In genomic region chr3:156542101-156543042, GRCh38 we compare ENCODE assay signal across 14 cellular contexts. TPM values are rescaled to one million over a fixed set of nuclear protein-coding genes. Genes with fewer than 3 reads are reported as not detected.
DNase-seq lines count a peak whose midpoint lies in the region; ATAC-seq, FAIRE-seq and TF ChIP-seq lines count a peak whose summit lies in the region.
"Had no signal": no experiment of that assay in that cellular context is flagged by ENCODE, and none has a peak within 500 bp of the region (broad histone marks: within the 10 kb centered on the region; RNA-seq: fewer than 3 reads in every experiment).

No MANE protein-coding gene starts in this region.

- H3K4me1 ChIP-seq in endodermal cell (ENCODE audit: control insufficient read depth, insufficient read depth, low read length), result no peaks in the 10 kb centered on the region
- peaks cover 0 to 63% (median 31%) of the 10 kb centered on the region in 4 donors for H3K4me1 ChIP-seq in tibial artery

- no peaks in the 10 kb centered on the region for H3K9me3 Mint-ChIP-seq in endodermal cell
- H3K9me3 Mint-ChIP-seq in neural crest cell, result no peaks in the 10 kb centered on the region
- H3K9me3 Mint-ChIP-seq: activated naive CD8-positive, alpha-beta T cell treated with anti-CD3 and anti-CD28 coated beads, Interleukin-2, amount 10 ng/mL, durations not matched to agents 7 days and 5 days; CD8-positive, alpha-beta memory T cell had no signal

- no peak for TF ChIP-seq CTCF in endodermal cell (conservative IDR thresholded peaks at IDR 0.05)
- TF ChIP-seq CTCF in neural crest cell (conservative IDR thresholded peaks at IDR 0.05), result no peak
- no peak for TF ChIP-seq CTCF in tibial artery (IDR thresholded peaks at IDR 0.05)

- DNase-seq in SK-N-MC (ENCODE audit: low read depth, low spot score) (no peak), endodermal cell (no peak), neural crest cell (ENCODE audit: low read depth, low spot score) (no peak), tibial artery (peak in 1 of 2 donors; percentile 47), NCI-H748 (lab: John Stamatoyannopoulos, UW; ENCODE audit: unreplicated experiment) (no peak), GM19239 (ENCODE audit: insufficient read length, low spot score) (no peak)
- DNase-seq: activated CD8-positive, alpha-beta memory T cell treated with anti-CD3 and anti-CD28 coated beads, Interleukin-2, amount 50 U/mL, for 48 hours; activated naive CD8-positive, alpha-beta T cell treated with anti-CD3 and anti-CD28 coated beads, Interleukin-2, amount 10 ng/mL, durations not matched to agents 7 days and 5 days; CD8-positive, alpha-beta memory T cell; midbrain; NCI-H226; stimulated activated CD4-positive, alpha-beta T cell treated with anti-CD3 and anti-CD28 coated beads, Interleukin-4, amount 100 ng/mL, for 24 hours had no signal

- H3K27me3 Mint-ChIP-seq in endodermal cell (ENCODE audit: insufficient read depth), result no peaks in the 10 kb centered on the region
- no peaks in the 10 kb centered on the region for H3K27me3 Mint-ChIP-seq in neural crest cell (ENCODE audit: low read depth)
- H3K27me3 Mint-ChIP-seq: activated naive CD8-positive, alpha-beta T cell treated with anti-CD3 and anti-CD28 coated beads, Interleukin-2, amount 10 ng/mL, durations not matched to agents 7 days and 5 days; CD8-positive, alpha-beta memory T cell had no signal

- H3K4me1 Mint-ChIP-seq in endodermal cell, result no peaks in the 10 kb centered on the region
- H3K4me1 Mint-ChIP-seq in neural crest cell, result peaks cover 26% of the 10 kb centered on the region

- WGBS in endodermal cell (ENCODE audit: insufficient coverage in 1 of 2, insufficient read length in 1 of 2), 2 experiments, result 93% methylated on average over 3 to 4 of the region's 5 CpGs

- H3K4me3 Mint-ChIP-seq in endodermal cell (no peak overlapping the region), neural crest cell (peak overlapping the region; percentile 47)
- H3K4me3 Mint-ChIP-seq: activated naive CD8-positive, alpha-beta T cell treated with anti-CD3 and anti-CD28 coated beads, Interleukin-2, amount 10 ng/mL, durations not matched to agents 7 days and 5 days; CD8-positive, alpha-beta memory T cell had no signal

- ATAC-seq in HG03196 (IDR thresholded peaks at IDR 0.05; ENCODE audit: unreplicated experiment), result no peak

- H3K27ac ChIP-seq in SK-N-MC, result peak overlapping the region; percentile 95
- H3K27ac ChIP-seq in endodermal cell (ENCODE audit: low read depth, low read length), result no peak overlapping the region
- peak overlapping the region; percentile 64 to 75 for H3K27ac ChIP-seq in tibial artery

- FAIRE-seq in GM19239 (lab: Jason Lieb, UNC), result no peak
- FAIRE-seq: colon had no signal

- peaks cover 97% of the 10 kb centered on the region for H3K36me3 ChIP-seq in SK-N-MC (ENCODE audit: insufficient read depth, low read length)
- peaks cover 96% of the 10 kb centered on the region for H3K36me3 ChIP-seq in endodermal cell (ENCODE audit: control insufficient read depth, insufficient read depth, low read length)
- peaks cover 24 to 38% (median 31%) of the 10 kb centered on the region in 3 donors for H3K36me3 ChIP-seq in tibial artery

- H3K9me3 ChIP-seq in SK-N-MC (ENCODE audit: low read depth, low read length), result no peaks in the 10 kb centered on the region
- no peaks in the 10 kb centered on the region for H3K9me3 ChIP-seq in endodermal cell (ENCODE audit: control insufficient read depth, low read length)
- H3K9me3 ChIP-seq in tibial artery, result no peaks in the 10 kb centered on the region

- H3K36me3 Mint-ChIP-seq in endodermal cell (ENCODE audit: low read depth) (peaks cover 61% of the 10 kb centered on the region), neural crest cell (ENCODE audit: low read depth) (peaks cover 7% of the 10 kb centered on the region)

- peak overlapping the region; percentile 62 for H3K27ac Mint-ChIP-seq in endodermal cell
- peak overlapping the region; percentile 35 for H3K27ac Mint-ChIP-seq in neural crest cell (ENCODE audit: unreplicated experiment)
- H3K27ac Mint-ChIP-seq: activated naive CD8-positive, alpha-beta T cell treated with anti-CD3 and anti-CD28 coated beads, Interleukin-2, amount 10 ng/mL, durations not matched to agents 7 days and 5 days had no signal

- H3K9ac ChIP-seq in SK-N-MC (ENCODE audit: insufficient read length) (peak overlapping the region; percentile 63), endodermal cell (ENCODE audit: extremely low read depth, low read length, poor library complexity, severe bottlenecking) (no peak overlapping the region)

- peak overlapping the region; percentile 46 for H3K4me3 ChIP-seq in SK-N-MC
- H3K4me3 ChIP-seq in endodermal cell (ENCODE audit: low read length), result no peak overlapping the region
- H3K4me3 ChIP-seq in tibial artery, result no peak overlapping the region

- intact Hi-C loops in tibial artery (cut with DNase I; ENCODE audit: low total_unique reads), result no loop called here

- no peaks in the 10 kb centered on the region for H3K27me3 ChIP-seq in endodermal cell (ENCODE audit: control insufficient read depth, insufficient read depth, low read length, poor library complexity, severe bottlenecking)
- no peaks in the 10 kb centered on the region for H3K27me3 ChIP-seq in tibial artery

RNA-seq across cellular contexts. Expression of gene SSR3, which starts 12.5 kb away (rescaled TPM):
- total RNA-seq in endodermal cell (100 to 1,000 TPM; 187 to 200 TPM), neural crest cell (131 and 136 TPM in 2 replicates)
- 163 TPM for polyA plus RNA-seq in endodermal cell (2013, experiment 1 of 2)
- polyA plus RNA-seq in endodermal cell (2013, experiment 2 of 2), result 164 TPM
